Comparison of ENCODE assay signal across 11 cellular contexts in the genomic region with DNA sequence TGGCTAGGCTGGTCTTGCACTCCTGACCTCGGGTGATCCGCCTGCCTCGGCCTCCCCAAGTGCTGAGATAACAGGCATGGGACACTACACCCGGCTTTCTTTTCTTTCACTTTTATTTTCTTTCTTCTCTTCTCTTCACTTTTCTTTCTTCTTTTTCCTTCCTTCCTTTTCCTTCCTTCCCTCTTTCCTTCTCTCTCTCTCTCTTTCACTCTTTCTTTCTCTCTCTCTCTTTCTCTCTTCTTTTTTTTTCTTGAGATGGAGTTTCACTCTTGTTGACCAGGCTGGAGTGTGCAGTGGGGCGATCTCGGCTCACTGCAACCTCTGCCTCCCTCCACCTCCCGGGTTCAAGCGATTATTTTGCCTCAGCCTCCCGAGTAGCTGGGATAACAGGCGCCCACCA. TPM values are rescaled to one million over a fixed set of nuclear protein-coding genes. Genes with fewer than 3 reads are reported as not detected.
DNase-seq lines count a peak whose midpoint lies in the region; ATAC-seq and TF ChIP-seq lines count a peak whose summit lies in the region.
"Had no signal": no experiment of that assay in that cellular context is flagged by ENCODE, and none has a peak within 500 bp of the region (broad histone marks: within the 10 kb centered on the region; RNA-seq: fewer than 3 reads in every experiment).

No MANE protein-coding gene starts in this region.

- no peaks in the 10 kb centered on the region for H3K27me3 Mint-ChIP-seq in T-cell
- no peaks in the 10 kb centered on the region for H3K27me3 Mint-ChIP-seq in neural crest cell (ENCODE audit: low read depth)
- H3K27me3 Mint-ChIP-seq: type B pancreatic cell had no signal

- H3K4me1 ChIP-seq in SK-N-SH (ENCODE audit: control insufficient read depth in 1 of 2, insufficient read depth in 2 of 2, low read depth in 1 of 2, low read length in 1 of 2), result peaks cover 0 to 6% of the 10 kb centered on the region in 2 experiments; a peak in 2 of 4 replicates
- peaks cover 12% of the 10 kb centered on the region for H3K4me1 ChIP-seq in DOHH2 (ENCODE audit: control insufficient read depth, low read length)
- peaks cover 0 to 10% (median 4%) of the 10 kb centered on the region in 4 donors for H3K4me1 ChIP-seq in Peyer's patch
- H3K4me1 ChIP-seq: BE2C had no signal

- H3F3A ChIP-seq in SK-N-SH (replicated peaks; ENCODE audit: insufficient read depth) (peaks cover 5% of the 10 kb centered on the region), DOHH2 (ENCODE audit: control insufficient read depth, insufficient read depth) (no peaks in the 10 kb centered on the region)

- H4K20me1 ChIP-seq in SK-N-SH (ENCODE audit: insufficient read depth) (no peaks in the 10 kb centered on the region), DOHH2 (ENCODE audit: control insufficient read depth, insufficient read depth, low read depth, low read length) (no peaks in the 10 kb centered on the region)

- TF ChIP-seq CTCF in SK-N-SH (IDR thresholded peaks at IDR 0.05) (no peak), DOHH2 (IDR thresholded peaks at IDR 0.05; ENCODE audit: low read depth, low read length, poor library complexity, severe bottlenecking) (no peak), neural crest cell (conservative IDR thresholded peaks at IDR 0.05) (no peak), Peyer's patch (IDR thresholded peaks at IDR 0.05) (no peak)

- DNase-seq in SK-N-SH (no peak), T-cell (no peak), neural crest cell (ENCODE audit: low read depth, low spot score) (no peak), Peyer's patch (no peak)

- H3K79me2 ChIP-seq in SK-N-SH (ENCODE audit: insufficient read depth) (peaks cover 38% of the 10 kb centered on the region), DOHH2 (ENCODE audit: control insufficient read depth, low read length) (peaks cover 39% of the 10 kb centered on the region)

- H3K4me3 ChIP-seq in SK-N-SH (ENCODE audit: low read depth in 2 of 2, low read length in 1 of 2) (no peak overlapping the region), DOHH2 (ENCODE audit: low read length) (peak overlapping the region; percentile 96), Peyer's patch (no peak overlapping the region)

- TF ChIP-seq EP300 in SK-N-SH (IDR thresholded peaks at IDR 0.05; ENCODE audit: borderline replicate concordance in 1 of 2, low read depth in 1 of 2, low read length in 1 of 2), result no peak

- H3K4me2 ChIP-seq in SK-N-SH (no peak overlapping the region), DOHH2 (ENCODE audit: low read length) (peak overlapping the region; percentile 76; the same call in 1 of the 2 replicates)

- WGBS in SK-N-SH (ENCODE audit: low lambda C conversion rate), result 75% methylated on average over 10 of the region's 10 CpGs

- H3K36me3 Mint-ChIP-seq in T-cell (peaks cover 21% of the 10 kb centered on the region), neural crest cell (ENCODE audit: low read depth) (peaks cover 35% of the 10 kb centered on the region)

- no peaks in the 10 kb centered on the region for H3K27me3 ChIP-seq in SK-N-SH (ENCODE audit: insufficient read depth)
- no peaks in the 10 kb centered on the region for H3K27me3 ChIP-seq in DOHH2 (ENCODE audit: control insufficient read depth, low read length)
- H3K27me3 ChIP-seq in Peyer's patch, result no peaks in the 10 kb centered on the region
- H3K27me3 ChIP-seq: BE2C, SJCRH30 had no signal

- TF ChIP-seq RAD21 in SK-N-SH (IDR thresholded peaks at IDR 0.05; ENCODE audit: low read length), result no peak

- H3K36me3 ChIP-seq in SK-N-SH (replicated peaks in 1 of 2; ENCODE audit: control insufficient read depth in 1 of 2, insufficient read depth in 2 of 2, low read length in 1 of 2) (peaks cover 15 to 21% of the 10 kb centered on the region in 2 experiments), DOHH2 (ENCODE audit: control insufficient read depth, low read length) (peaks cover 30% of the 10 kb centered on the region), Peyer's patch (peaks cover 0 to 11% (median 0%) of the 10 kb centered on the region in 3 donors)

- H3K9me3 ChIP-seq in SK-N-SH, result peaks cover 12% of the 10 kb centered on the region; the same call in 1 of the 2 replicates
- H3K9me3 ChIP-seq in DOHH2 (ENCODE audit: control insufficient read depth, insufficient read depth, low read length), result peaks cover 8% of the 10 kb centered on the region; the same call in 1 of the 2 replicates
- no peaks in the 10 kb centered on the region for H3K9me3 ChIP-seq in Peyer's patch
- H3K9me3 ChIP-seq: BE2C had no signal

- peaks cover 5 to 23% (median 20%) of the 10 kb centered on the region in 3 donors for H3K9me3 Mint-ChIP-seq in T-cell
- peaks cover 26% of the 10 kb centered on the region for H3K9me3 Mint-ChIP-seq in neural crest cell
- H3K9me3 Mint-ChIP-seq: type B pancreatic cell had no signal

- H3K27ac Mint-ChIP-seq in T-cell (peak overlapping the region in 1 of 2 donors; percentile 53), neural crest cell (ENCODE audit: unreplicated experiment) (no peak overlapping the region)

- H3K9me2 ChIP-seq in SK-N-SH (no peaks in the 10 kb centered on the region), DOHH2 (replicated peaks; ENCODE audit: control insufficient read depth, low read length) (no peaks in the 10 kb centered on the region)

- peak overlapping the region in 2 of 3 donors; percentile 8 to 94 for H3K4me3 Mint-ChIP-seq in T-cell
- peak overlapping the region; percentile 27 for H3K4me3 Mint-ChIP-seq in neural crest cell

- POLR2A ChIA-PET in SK-N-SH (lab: Yijun Ruan, JAX), result interaction anchor here (0.7 to 1.8 kb wide), 4 partner anchors 38 to 456 kb away, joined by 3 to 11 read pairs (median 7); a partner anchor contains a TSS
- POLR2A ChIA-PET in T-cell (lab: Charles Lee), result interaction anchor here in 1 of 2 donors (0.8 to 2.0 kb wide), 3 partner anchors 36 to 109 kb away, joined by 4 to 14 read pairs (median 5); a partner anchor contains a TSS

- peak overlapping the region; percentile 89; the same call in 1 of the 2 replicates for H2AFZ ChIP-seq in SK-N-SH (ENCODE audit: low read depth)

- no peak overlapping the region for H3K27ac ChIP-seq in SK-N-SH (ENCODE audit: low read depth in 2 of 2, low read length in 1 of 2)
- H3K27ac ChIP-seq in DOHH2 (ENCODE audit: low read depth, low read length), result no peak overlapping the region
- H3K27ac ChIP-seq in Peyer's patch, result no peak overlapping the region

- H3K4me1 Mint-ChIP-seq in T-cell (peaks cover 31 to 36% (median 33%) of the 10 kb centered on the region in 3 donors), neural crest cell (peaks cover 19% of the 10 kb centered on the region)

- no peak for ATAC-seq in SK-N-SH treated with all-trans-retinoic acid at 6 μM for 48 hours
- no peak for ATAC-seq in T-cell (replicated peaks in 1 of 4)
- ATAC-seq in HG03565 (IDR thresholded peaks at IDR 0.05; ENCODE audit: unreplicated experiment), result no peak
- no peak for ATAC-seq in HG02642 (IDR thresholded peaks at IDR 0.05; ENCODE audit: poor library complexity, unreplicated experiment)

- no peak for TF ChIP-seq POLR2A in Peyer's patch (IDR thresholded peaks at IDR 0.05)

- CTCF ChIA-PET in SK-N-SH (lab: Yijun Ruan, JAX) (no interaction called here), T-cell (lab: Charles Lee) (no interaction called here)

- no peak overlapping the region for H3K9ac ChIP-seq in SK-N-SH

TF ChIP-seq in SK-N-SH, 30 proteins besides CTCF, POLR2A, EP300 and RAD21:
- TF ChIP-seq SMC3 (IDR thresholded peaks at IDR 0.05; ENCODE audit: low read depth, low read length), result no peak
- TF ChIP-seq, protein P1, sequence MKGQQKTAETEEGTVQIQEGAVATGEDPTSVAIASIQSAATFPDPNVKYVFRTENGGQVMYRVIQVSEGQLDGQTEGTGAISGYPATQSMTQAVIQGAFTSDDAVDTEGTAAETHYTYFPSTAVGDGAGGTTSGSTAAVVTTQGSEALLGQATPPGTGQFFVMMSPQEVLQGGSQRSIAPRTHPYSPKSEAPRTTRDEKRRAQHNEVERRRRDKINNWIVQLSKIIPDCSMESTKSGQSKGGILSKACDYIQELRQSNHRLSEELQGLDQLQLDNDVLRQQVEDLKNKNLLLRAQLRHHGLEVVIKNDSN (IDR thresholded peaks at IDR 0.05; ENCODE audit: borderline replicate concordance, low read depth), result no peak
- TF ChIP-seq RFX5 (IDR thresholded peaks at IDR 0.05; ENCODE audit: low read length), result no peak
- TF ChIP-seq TCF12 (IDR thresholded peaks at IDR 0.05), result no peak
TF ChIP-seq in SK-N-SH: peak in this region for 0.

TF ChIP-seq in SK-N-SH treated with all-trans-retinoic acid at 6 μM for 48 hours, 23 proteins besides CTCF, POLR2A, EP300 and RAD21 (continues in another document):
- TF ChIP-seq ISL1 (CRISPR knock-in tag; IDR thresholded peaks at IDR 0.05) (no peak), GLIS3 (CRISPR knock-in tag; IDR thresholded peaks at IDR 0.05) (no peak), PPARA (CRISPR knock-in tag; IDR thresholded peaks at IDR 0.05; ENCODE audit: borderline replicate concordance) (no peak), ZNF70 (CRISPR knock-in tag; IDR thresholded peaks at IDR 0.05) (no peak), ZC3H10 (CRISPR knock-in tag; IDR thresholded peaks at IDR 0.05) (no peak), TOX (CRISPR knock-in tag; IDR thresholded peaks at IDR 0.05; ENCODE audit: borderline replicate concordance) (no peak), ZFP30 (CRISPR knock-in tag; IDR thresholded peaks at IDR 0.05) (no peak), TCF4 (CRISPR knock-in tag; IDR thresholded peaks at IDR 0.05; ENCODE audit: borderline replicate concordance) (no peak), ARNTL (CRISPR knock-in tag; IDR thresholded peaks at IDR 0.05; ENCODE audit: borderline replicate concordance, low read depth) (no peak), OSR1 (CRISPR knock-in tag; IDR thresholded peaks at IDR 0.05) (no peak)

RNA-seq across cellular contexts. Expression of a gene that starts 0.8 kb away (rescaled TPM):
- polyA plus RNA-seq in SK-N-SH (2012; rRNA removed), result 3.7 and 5.5 TPM in 2 replicates
- 2.8 and 3.4 TPM in 2 replicates for polyA plus RNA-seq in SK-N-SH (2012; cell fraction: cytosol; rRNA removed)
- 16.4 and 18.6 TPM in 2 replicates for polyA plus RNA-seq in SK-N-SH (2012; cell fraction: nucleus; rRNA removed)
- 10 to 100 TPM; 33.5 to 53.8 (median 45.8) TPM for total RNA-seq in T-cell
- total RNA-seq in neural crest cell, result 22.3 and 22.4 TPM in 2 replicates
- total RNA-seq in Peyer's patch, result 10 to 100 TPM; 26.1 to 54.5 (median 44.3) TPM

RNA-seq across cellular contexts. Expression of a gene that starts 37.3 kb away (rescaled TPM):
- 8.1 and 12.8 TPM in 2 replicates for polyA plus RNA-seq in SK-N-SH (2012; rRNA removed)
- polyA plus RNA-seq in SK-N-SH (2012; cell fraction: cytosol; rRNA removed), result 9.7 and 11.0 TPM in 2 replicates
- 17.5 and 24.2 TPM in 2 replicates for polyA plus RNA-seq in SK-N-SH (2012; cell fraction: nucleus; rRNA removed)
- total RNA-seq in T-cell (10 to 100 TPM in 1 of 5 donors, 1 to 10 TPM in 4; 4.4 to 10.4 (median 8.2) TPM), neural crest cell (71.1 and 71.4 TPM in 2 replicates), Peyer's patch (10 to 100 TPM in 2 of 4 donors, 1 to 10 TPM in 2; 1.8 to 18.2 (median 7.5) TPM)
